1 cellular context compared by ENCODE assay signal in genomic region chr11:6926208-6927029, GRCh38.
TF ChIP-seq lines count a peak whose summit lies in the region.

ZNF215 (plus strand) TSS chr11:6926426; CDS start chr11:6932273, 5,847 bp downstream.

TF ChIP-seq in HCT116, 20 proteins besides CTCF, POLR2A, EP300 and RAD21 (continued from another document):
- TF ChIP-seq, protein P1, sequence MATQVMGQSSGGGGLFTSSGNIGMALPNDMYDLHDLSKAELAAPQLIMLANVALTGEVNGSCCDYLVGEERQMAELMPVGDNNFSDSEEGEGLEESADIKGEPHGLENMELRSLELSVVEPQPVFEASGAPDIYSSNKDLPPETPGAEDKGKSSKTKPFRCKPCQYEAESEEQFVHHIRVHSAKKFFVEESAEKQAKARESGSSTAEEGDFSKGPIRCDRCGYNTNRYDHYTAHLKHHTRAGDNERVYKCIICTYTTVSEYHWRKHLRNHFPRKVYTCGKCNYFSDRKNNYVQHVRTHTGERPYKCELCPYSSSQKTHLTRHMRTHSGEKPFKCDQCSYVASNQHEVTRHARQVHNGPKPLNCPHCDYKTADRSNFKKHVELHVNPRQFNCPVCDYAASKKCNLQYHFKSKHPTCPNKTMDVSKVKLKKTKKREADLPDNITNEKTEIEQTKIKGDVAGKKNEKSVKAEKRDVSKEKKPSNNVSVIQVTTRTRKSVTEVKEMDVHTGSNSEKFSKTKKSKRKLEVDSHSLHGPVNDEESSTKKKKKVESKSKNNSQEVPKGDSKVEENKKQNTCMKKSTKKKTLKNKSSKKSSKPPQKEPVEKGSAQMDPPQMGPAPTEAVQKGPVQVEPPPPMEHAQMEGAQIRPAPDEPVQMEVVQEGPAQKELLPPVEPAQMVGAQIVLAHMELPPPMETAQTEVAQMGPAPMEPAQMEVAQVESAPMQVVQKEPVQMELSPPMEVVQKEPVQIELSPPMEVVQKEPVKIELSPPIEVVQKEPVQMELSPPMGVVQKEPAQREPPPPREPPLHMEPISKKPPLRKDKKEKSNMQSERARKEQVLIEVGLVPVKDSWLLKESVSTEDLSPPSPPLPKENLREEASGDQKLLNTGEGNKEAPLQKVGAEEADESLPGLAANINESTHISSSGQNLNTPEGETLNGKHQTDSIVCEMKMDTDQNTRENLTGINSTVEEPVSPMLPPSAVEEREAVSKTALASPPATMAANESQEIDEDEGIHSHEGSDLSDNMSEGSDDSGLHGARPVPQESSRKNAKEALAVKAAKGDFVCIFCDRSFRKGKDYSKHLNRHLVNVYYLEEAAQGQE (IDR thresholded peaks at IDR 0.05; ENCODE audit: low read depth): no peak
- TF ChIP-seq CBX3 (IDR thresholded peaks at IDR 0.05; ENCODE audit: low read depth): no peak
- TF ChIP-seq EGR1 (IDR thresholded peaks at IDR 0.05; ENCODE audit: low read depth): peak; percentile 82
